21 cellular contexts compared by ENCODE assay signal in the genomic region with DNA sequence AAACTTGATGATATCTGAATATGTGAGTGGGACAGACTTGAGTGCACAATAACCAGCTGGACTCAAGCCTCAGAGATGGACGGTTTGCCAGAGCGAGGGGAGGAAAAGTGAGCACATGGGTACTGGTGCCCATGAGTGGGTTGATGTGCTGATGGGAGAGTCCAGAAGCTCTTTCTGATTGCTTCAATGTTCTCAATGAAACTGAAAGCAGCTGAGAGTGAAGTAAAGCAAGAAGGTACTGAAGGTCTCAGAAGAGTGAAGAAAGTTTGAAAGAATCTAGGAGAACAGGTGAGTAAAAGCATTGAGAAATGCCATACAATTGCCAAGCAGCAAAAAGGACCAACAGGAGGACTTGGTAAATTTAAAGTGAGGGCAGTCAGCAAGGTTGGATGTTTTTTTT. TPM values are rescaled to one million over a fixed set of nuclear protein-coding genes. Genes with fewer than 3 reads are reported as not detected.
DNase-seq lines count a peak whose midpoint lies in the region; ATAC-seq, FAIRE-seq and TF ChIP-seq lines count a peak whose summit lies in the region.
"Had no signal": no experiment of that assay in that cellular context is flagged by ENCODE, and none has a peak within 500 bp of the region (broad histone marks: within the 10 kb centered on the region; RNA-seq: fewer than 3 reads in every experiment).

No MANE protein-coding gene starts in this region.

- DNase-seq in MM.1S, result peak; percentile 73
- no peak for DNase-seq in astrocyte (ENCODE audit: low read depth)
- DNase-seq in NCI-H1417 (lab: John Stamatoyannopoulos, UW), result no peak
- no peak for DNase-seq in WTC11 (ENCODE audit: low spot score)
- no peak for DNase-seq in NCI-H2196 treated with DMSO at 0.1 percent for 48 hours (lab: John Stamatoyannopoulos, UW; ENCODE audit: unreplicated experiment)
- DNase-seq: C1 segment of cervical spinal cord; Calu3; CD4-positive, alpha-beta memory T cell; COR-L47; DMS53; DMS79 treated with DMSO at 0.1 percent for 48 hours; GF-D8; H9 had no signal

- peak overlapping the region; percentile 8; the same call in 1 of the 2 replicates for H2AFZ ChIP-seq in MM.1S (ENCODE audit: low read length)
- no peak overlapping the region for H2AFZ ChIP-seq in astrocyte (ENCODE audit: low read depth, low read length)
- H2AFZ ChIP-seq: GM23338 had no signal

- H3K27ac ChIP-seq in MM.1S (ENCODE audit: low read length), result peak overlapping the region; percentile 2; the same call in 1 of the 2 replicates
- H3K27ac ChIP-seq in astrocyte (ENCODE audit: low read depth, low read length), result no peak overlapping the region

- H3K4me3 Mint-ChIP-seq in astrocyte (ENCODE audit: unreplicated experiment), result no peak overlapping the region
- H3K4me3 Mint-ChIP-seq in WTC11, result no peak overlapping the region
- H3K4me3 Mint-ChIP-seq: CD4-positive, alpha-beta memory T cell; GM23338; H9 had no signal

- no peak overlapping the region for H3K4me3 ChIP-seq in MM.1S (ENCODE audit: low read length)
- H3K4me3 ChIP-seq in astrocyte (ENCODE audit: insufficient read depth, low read depth, low read length), result no peak overlapping the region
- H3K4me3 ChIP-seq: GM23338 had no signal

- H3K9me2 ChIP-seq in MM.1S (replicated peaks; ENCODE audit: insufficient read depth, low read length), result no peaks in the 10 kb centered on the region

- H3K36me3 Mint-ChIP-seq in astrocyte (ENCODE audit: low read depth, unreplicated experiment) (peaks cover 9% of the 10 kb centered on the region), WTC11 (peaks cover 33% of the 10 kb centered on the region)
- H3K36me3 Mint-ChIP-seq: CD4-positive, alpha-beta memory T cell had no signal

- no peaks in the 10 kb centered on the region for H3K27me3 Mint-ChIP-seq in astrocyte (ENCODE audit: low read depth, unreplicated experiment)
- no peaks in the 10 kb centered on the region for H3K27me3 Mint-ChIP-seq in WTC11 (ENCODE audit: low read depth)

- H3K27me3 ChIP-seq in MM.1S (replicated peaks; ENCODE audit: insufficient read depth, low read length) (no peaks in the 10 kb centered on the region), astrocyte (ENCODE audit: insufficient read depth, low read length) (no peaks in the 10 kb centered on the region)

- peak; percentile 70 for ATAC-seq in GM18867 (IDR thresholded peaks at IDR 0.05; ENCODE audit: unreplicated experiment)
- peak; percentile 56 for ATAC-seq in GM19397 (IDR thresholded peaks at IDR 0.05; ENCODE audit: unreplicated experiment)
- ATAC-seq in WTC11, result no peak
- ATAC-seq: GM23338, HCT116 had no signal

- H3K27ac Mint-ChIP-seq in astrocyte (ENCODE audit: unreplicated experiment) (peak overlapping the region; percentile 7), WTC11 (no peak overlapping the region)
- H3K27ac Mint-ChIP-seq: CD4-positive, alpha-beta memory T cell; GM23338 had no signal

- no peak for TF ChIP-seq CTCF in MM.1S (IDR thresholded peaks at IDR 0.05; ENCODE audit: low read length)
- TF ChIP-seq CTCF in astrocyte (IDR thresholded peaks at IDR 0.05; ENCODE audit: insufficient read depth, low read depth, low read length), result no peak
- no peak for TF ChIP-seq CTCF in WTC11 (IDR thresholded peaks at IDR 0.05)

- H3K79me2 ChIP-seq in MM.1S (ENCODE audit: low read length) (no peaks in the 10 kb centered on the region), astrocyte (ENCODE audit: insufficient read depth, low read length) (no peaks in the 10 kb centered on the region)

- peaks cover 6% of the 10 kb centered on the region for H3K4me1 Mint-ChIP-seq in astrocyte (ENCODE audit: low read depth, unreplicated experiment)
- H3K4me1 Mint-ChIP-seq in WTC11, result peaks cover 7% of the 10 kb centered on the region
- H3K4me1 Mint-ChIP-seq: CD4-positive, alpha-beta memory T cell had no signal

- H3K9me3 Mint-ChIP-seq in astrocyte (ENCODE audit: unreplicated experiment), result peaks cover 12% of the 10 kb centered on the region
- H3K9me3 Mint-ChIP-seq in WTC11, result peaks cover 19% of the 10 kb centered on the region
- H3K9me3 Mint-ChIP-seq: GM23338 had no signal

- H3K36me3 ChIP-seq in MM.1S (replicated peaks; ENCODE audit: insufficient read depth, low read length), result no peaks in the 10 kb centered on the region
- H3K36me3 ChIP-seq in astrocyte (ENCODE audit: insufficient read depth, low read length), result no peaks in the 10 kb centered on the region

- H3K9me3 ChIP-seq in MM.1S (replicated peaks; ENCODE audit: insufficient read depth, low read length) (no peaks in the 10 kb centered on the region), astrocyte (ENCODE audit: insufficient read depth, low read depth, low read length) (no peaks in the 10 kb centered on the region)

- H3K4me2 ChIP-seq in MM.1S (ENCODE audit: low read depth, low read length) (peak overlapping the region; percentile 46), astrocyte (ENCODE audit: low read length) (no peak overlapping the region)
- H3K4me2 ChIP-seq: GM23338 had no signal

- no peak for FAIRE-seq in astrocyte (lab: Jason Lieb, UNC)
- FAIRE-seq: GM12891, GM19239 had no signal

- H4K20me1 ChIP-seq in MM.1S (ENCODE audit: insufficient read depth, low read length), result no peaks in the 10 kb centered on the region
- H4K20me1 ChIP-seq in astrocyte (ENCODE audit: insufficient read depth, low read length), result no peaks in the 10 kb centered on the region

- H3K4me1 ChIP-seq in MM.1S (ENCODE audit: low read length) (peaks cover 22% of the 10 kb centered on the region), astrocyte (ENCODE audit: insufficient read depth, low read length) (no peaks in the 10 kb centered on the region)

- CTCF ChIA-PET in WTC11 (lab: Charles Lee), result no interaction called here

- peaks cover 8% of the 10 kb centered on the region for H3F3A ChIP-seq in MM.1S (ENCODE audit: insufficient read depth, low read length)

- POLR2A ChIA-PET in WTC11 (lab: Charles Lee), result no interaction called here

- H3K9ac ChIP-seq in MM.1S (ENCODE audit: low read length) (no peak overlapping the region), astrocyte (ENCODE audit: low read length) (no peak overlapping the region)

TF ChIP-seq in WTC11, 78 proteins besides CTCF, POLR2A, EP300 and RAD21 (continues in another document):
- TF ChIP-seq, protein P1, sequence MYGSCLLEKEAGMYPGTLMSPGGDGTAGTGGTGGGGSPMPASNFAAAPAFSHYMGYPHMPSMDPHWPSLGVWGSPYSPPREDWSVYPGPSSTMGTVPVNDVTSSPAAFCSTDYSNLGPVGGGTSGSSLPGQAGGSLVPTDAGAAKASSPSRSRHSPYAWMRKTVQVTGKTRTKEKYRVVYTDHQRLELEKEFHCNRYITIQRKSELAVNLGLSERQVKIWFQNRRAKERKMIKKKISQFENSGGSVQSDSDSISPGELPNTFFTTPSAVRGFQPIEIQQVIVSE (CRISPR knock-in tag; IDR thresholded peaks at IDR 0.05; ENCODE audit: borderline replicate concordance), result no peak
- TF ChIP-seq, protein P2, sequence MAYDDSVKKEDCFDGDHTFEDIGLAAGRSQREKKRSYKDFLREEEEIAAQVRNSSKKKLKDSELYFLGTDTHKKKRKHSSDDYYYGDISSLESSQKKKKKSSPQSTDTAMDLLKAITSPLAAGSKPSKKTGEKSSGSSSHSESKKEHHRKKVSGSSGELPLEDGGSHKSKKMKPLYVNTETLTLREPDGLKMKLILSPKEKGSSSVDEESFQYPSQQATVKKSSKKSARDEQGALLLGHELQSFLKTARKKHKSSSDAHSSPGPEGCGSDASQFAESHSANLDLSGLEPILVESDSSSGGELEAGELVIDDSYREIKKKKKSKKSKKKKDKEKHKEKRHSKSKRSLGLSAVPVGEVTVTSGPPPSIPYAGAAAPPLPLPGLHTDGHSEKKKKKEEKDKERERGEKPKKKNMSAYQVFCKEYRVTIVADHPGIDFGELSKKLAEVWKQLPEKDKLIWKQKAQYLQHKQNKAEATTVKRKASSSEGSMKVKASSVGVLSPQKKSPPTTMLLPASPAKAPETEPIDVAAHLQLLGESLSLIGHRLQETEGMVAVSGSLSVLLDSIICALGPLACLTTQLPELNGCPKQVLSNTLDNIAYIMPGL (CRISPR knock-in tag; IDR thresholded peaks at IDR 0.05), result no peak
- TF ChIP-seq ETV6 (CRISPR knock-in tag; IDR thresholded peaks at IDR 0.05) (no peak), FOXJ3 (CRISPR knock-in tag; IDR thresholded peaks at IDR 0.05; ENCODE audit: borderline replicate concordance) (no peak), GTF2I (CRISPR knock-in tag; conservative IDR thresholded peaks at IDR 0.05) (no peak), NR1H2 (CRISPR knock-in tag; IDR thresholded peaks at IDR 0.05) (no peak), SP1 (CRISPR knock-in tag; conservative IDR thresholded peaks at IDR 0.05) (no peak)
- TF ChIP-seq, protein P3, sequence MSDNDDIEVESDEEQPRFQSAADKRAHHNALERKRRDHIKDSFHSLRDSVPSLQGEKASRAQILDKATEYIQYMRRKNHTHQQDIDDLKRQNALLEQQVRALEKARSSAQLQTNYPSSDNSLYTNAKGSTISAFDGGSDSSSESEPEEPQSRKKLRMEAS (CRISPR knock-in tag; IDR thresholded peaks at IDR 0.05), result no peak
- TF ChIP-seq, protein P4, sequence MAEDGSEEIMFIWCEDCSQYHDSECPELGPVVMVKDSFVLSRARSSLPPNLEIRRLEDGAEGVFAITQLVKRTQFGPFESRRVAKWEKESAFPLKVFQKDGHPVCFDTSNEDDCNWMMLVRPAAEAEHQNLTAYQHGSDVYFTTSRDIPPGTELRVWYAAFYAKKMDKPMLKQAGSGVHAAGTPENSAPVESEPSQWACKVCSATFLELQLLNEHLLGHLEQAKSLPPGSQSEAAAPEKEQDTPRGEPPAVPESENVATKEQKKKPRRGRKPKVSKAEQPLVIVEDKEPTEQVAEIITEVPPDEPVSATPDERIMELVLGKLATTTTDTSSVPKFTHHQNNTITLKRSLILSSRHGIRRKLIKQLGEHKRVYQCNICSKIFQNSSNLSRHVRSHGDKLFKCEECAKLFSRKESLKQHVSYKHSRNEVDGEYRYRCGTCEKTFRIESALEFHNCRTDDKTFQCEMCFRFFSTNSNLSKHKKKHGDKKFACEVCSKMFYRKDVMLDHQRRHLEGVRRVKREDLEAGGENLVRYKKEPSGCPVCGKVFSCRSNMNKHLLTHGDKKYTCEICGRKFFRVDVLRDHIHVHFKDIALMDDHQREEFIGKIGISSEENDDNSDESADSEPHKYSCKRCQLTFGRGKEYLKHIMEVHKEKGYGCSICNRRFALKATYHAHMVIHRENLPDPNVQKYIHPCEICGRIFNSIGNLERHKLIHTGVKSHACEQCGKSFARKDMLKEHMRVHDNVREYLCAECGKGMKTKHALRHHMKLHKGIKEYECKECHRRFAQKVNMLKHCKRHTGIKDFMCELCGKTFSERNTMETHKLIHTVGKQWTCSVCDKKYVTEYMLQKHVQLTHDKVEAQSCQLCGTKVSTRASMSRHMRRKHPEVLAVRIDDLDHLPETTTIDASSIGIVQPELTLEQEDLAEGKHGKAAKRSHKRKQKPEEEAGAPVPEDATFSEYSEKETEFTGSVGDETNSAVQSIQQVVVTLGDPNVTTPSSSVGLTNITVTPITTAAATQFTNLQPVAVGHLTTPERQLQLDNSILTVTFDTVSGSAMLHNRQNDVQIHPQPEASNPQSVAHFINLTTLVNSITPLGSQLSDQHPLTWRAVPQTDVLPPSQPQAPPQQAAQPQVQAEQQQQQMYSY (CRISPR knock-in tag; IDR thresholded peaks at IDR 0.05), result no peak

RNA-seq across cellular contexts. Expression of a gene that starts 28.6 kb away (rescaled TPM):
- total RNA-seq in astrocyte, result 3.5 and 4.9 TPM in 2 replicates
- 19.1 to 22.1 TPM (median 20.5 TPM) in 3 replicates for total RNA-seq in WTC11 (2021)
- total RNA-seq: A172; CD4-positive, alpha-beta memory T cell; G401 had no signal
